ENCODE assay signal across 8 cellular contexts in genomic region chr17:36948717-36949460, GRCh38. TPM values are rescaled to one million over a fixed set of nuclear protein-coding genes. Genes with fewer than 3 reads are reported as not detected.
DNase-seq lines count a peak whose midpoint lies in the region; ATAC-seq and TF ChIP-seq lines count a peak whose summit lies in the region.

AATF (plus strand) TSS chr17:36948954; CDS start chr17:36949126, 172 bp downstream.

- peak; percentile 89 for DNase-seq in NCI-H526 treated with DMSO at 0.1 percent for 48 hours (lab: John Stamatoyannopoulos, UW)
- DNase-seq in activated CD4-positive, alpha-beta T cell treated with anti-CD3 and anti-CD28 coated beads, Interleukin-2, amount 10 ng/mL, durations not matched to agents 24 days and 14 days = peak; percentile 100
- peak; percentile 98 for DNase-seq in colonic mucosa
- peak; percentile 99 for DNase-seq in left kidney (ENCODE audit: low read depth, low spot score)
- DNase-seq in stimulated activated CD4-positive, alpha-beta T cell treated with anti-CD3 and anti-CD28 coated beads, Interleukin-1b, Interleukin-23, amount 100 ng/mL, for 48 hours = peak; percentile 96

- peak; percentile 89 for ATAC-seq in GM19351 (IDR thresholded peaks at IDR 0.05; ENCODE audit: unreplicated experiment)
- ATAC-seq in HG03520 (IDR thresholded peaks at IDR 0.05; ENCODE audit: unreplicated experiment) = peak; percentile 89

- H3K27ac Mint-ChIP-seq in activated CD4-positive, alpha-beta T cell treated with anti-CD3 and anti-CD28 coated beads, Interleukin-2, amount 10 ng/mL, durations not matched to agents 24 days and 14 days = peak within 1 kb of the TSS; percentile 98

- peak within 1 kb of the TSS; percentile 95 for H3K4me3 Mint-ChIP-seq in activated CD4-positive, alpha-beta T cell treated with anti-CD3 and anti-CD28 coated beads, Interleukin-2, amount 10 ng/mL, durations not matched to agents 24 days and 14 days

- H3K36me3 Mint-ChIP-seq in activated CD4-positive, alpha-beta T cell treated with anti-CD3 and anti-CD28 coated beads, Interleukin-2, amount 10 ng/mL, durations not matched to agents 24 days and 14 days (ENCODE audit: low read depth) = peaks cover 41% of the 10 kb centered on the region

- no peaks in the 10 kb centered on the region for H3K9me3 Mint-ChIP-seq in activated CD4-positive, alpha-beta T cell treated with anti-CD3 and anti-CD28 coated beads, Interleukin-2, amount 10 ng/mL, durations not matched to agents 24 days and 14 days

- TF ChIP-seq CTCF in colonic mucosa (IDR thresholded peaks at IDR 0.05) = no peak

- H3K27ac ChIP-seq in BLaER1 treated with 17β-estradiol and CSF1 and Interleukin-3, amounts not matched to agents 10 nM and 100 nM = peak within 1 kb of the TSS; percentile 84 to 93 (median 89)
- peak within 1 kb of the TSS; percentile 60 for H3K27ac ChIP-seq in colonic mucosa

- H3K4me3 ChIP-seq in BLaER1 treated with 17β-estradiol and CSF1 and Interleukin-3, amounts not matched to agents 10 nM and 100 nM = peak within 1 kb of the TSS; percentile 67 to 93 (median 85)
- H3K4me3 ChIP-seq in colonic mucosa = peak within 1 kb of the TSS; percentile 69

- peaks cover 0 to 22% (median 5%) of the 10 kb centered on the region in 11 experiments; a peak in 7 of 22 replicates for H3K9me3 ChIP-seq in BLaER1 treated with 17β-estradiol and CSF1 and Interleukin-3, amounts not matched to agents 10 nM and 100 nM (replicated peaks in 1 of 11)
- no peaks in the 10 kb centered on the region for H3K9me3 ChIP-seq in colonic mucosa

- H3K4me2 ChIP-seq in BLaER1 treated with 17β-estradiol and CSF1 and Interleukin-3, amounts not matched to agents 10 nM and 100 nM = peak within 1 kb of the TSS; percentile 85 to 97 (median 95)

- peaks cover 44 to 47% (median 46%) of the 10 kb centered on the region in 11 experiments for H3K27me3 ChIP-seq in BLaER1 treated with 17β-estradiol and CSF1 and Interleukin-3, amounts not matched to agents 10 nM and 100 nM
- peaks cover 27% of the 10 kb centered on the region for H3K27me3 ChIP-seq in colonic mucosa

- H3K36me3 ChIP-seq in BLaER1 treated with 17β-estradiol and CSF1 and Interleukin-3, amounts not matched to agents 10 nM and 100 nM = peaks cover 32 to 40% (median 39%) of the 10 kb centered on the region in 11 experiments
- H3K36me3 ChIP-seq in colonic mucosa = no peaks in the 10 kb centered on the region

- peaks cover 33 to 53% (median 44%) of the 10 kb centered on the region in 10 experiments for H3K4me1 ChIP-seq in BLaER1 treated with 17β-estradiol and CSF1 and Interleukin-3, amounts not matched to agents 10 nM and 100 nM
- H3K4me1 ChIP-seq in colonic mucosa = no peaks in the 10 kb centered on the region

- peaks cover 36% of the 10 kb centered on the region for H3K27me3 Mint-ChIP-seq in activated CD4-positive, alpha-beta T cell treated with anti-CD3 and anti-CD28 coated beads, Interleukin-2, amount 10 ng/mL, durations not matched to agents 24 days and 14 days

- peak within 1 kb of the TSS; percentile 85 to 94 (median 90) for H3K9ac ChIP-seq in BLaER1 treated with 17β-estradiol and CSF1 and Interleukin-3, amounts not matched to agents 10 nM and 100 nM
- H3K9ac ChIP-seq in colonic mucosa (ENCODE audit: low read depth in 2 of 2, low read length in 2 of 2) = peak within 1 kb of the TSS; percentile 86 to 95

- peaks cover 46% of the 10 kb centered on the region for H3K4me1 Mint-ChIP-seq in activated CD4-positive, alpha-beta T cell treated with anti-CD3 and anti-CD28 coated beads, Interleukin-2, amount 10 ng/mL, durations not matched to agents 24 days and 14 days

- peaks cover 16 to 59% (median 45%) of the 10 kb centered on the region in 11 experiments; a peak in 18 of 22 replicates for H4K20me1 ChIP-seq in BLaER1 treated with 17β-estradiol and CSF1 and Interleukin-3, amounts not matched to agents 10 nM and 100 nM

- intact Hi-C loops in activated CD4-positive, alpha-beta T cell treated with anti-CD3 and anti-CD28 coated beads, Interleukin-2, amount 10 ng/mL, durations not matched to agents 24 days and 14 days (cut with micrococcal nuclease) = loop anchor here (2.0 to 10.0 kb wide), 6 partner anchors 16 to 408 kb away; partner anchors contain the start of gene GGNBP2
- intact Hi-C loops in colonic mucosa (cut with DNase I) = no loop called here

RNA-seq across cellular contexts. Expression of gene AATF, which starts in this region (rescaled TPM):
- 116 and 118 TPM in 2 replicates for total RNA-seq in activated CD4-positive, alpha-beta T cell treated with anti-CD3 and anti-CD28 coated beads, Interleukin-2, amount 10 ng/mL, durations not matched to agents 24 days and 14 days
- 10 to 100 TPM; 30.0 to 54.8 TPM for total RNA-seq in colonic mucosa

Comparison
In these comparisons a context has a peak if more than half of its experiments do, and no peak if none do; other contexts are left out.
1. Peak in every context shown above with its lines: DNase-seq, ATAC-seq, H3K4me3 ChIP-seq and H3K27ac ChIP-seq.